In the genomic region with DNA sequence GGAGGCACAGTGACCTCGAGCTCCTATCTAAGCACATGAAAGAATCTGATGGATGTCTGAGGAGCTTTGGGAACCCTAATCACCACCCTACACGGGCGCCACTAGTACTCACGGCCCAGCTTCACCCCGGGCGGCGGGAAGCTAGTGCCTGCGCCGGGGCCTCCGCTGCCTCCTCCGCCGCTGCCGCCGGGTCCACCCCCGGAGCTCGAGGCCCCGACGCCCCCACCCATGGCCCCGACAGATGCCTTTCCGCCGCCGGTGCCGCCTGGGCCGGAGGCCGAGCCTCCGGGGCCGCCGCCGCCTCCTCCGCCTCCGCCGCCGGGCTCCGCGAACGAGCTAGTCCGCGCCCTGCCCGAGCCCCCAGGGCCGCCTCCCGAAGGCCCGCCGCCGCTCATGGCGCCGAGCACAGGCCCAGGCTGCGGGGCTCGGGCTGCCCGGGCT, we compare ENCODE assay signal across 1 cellular context.
TF ChIP-seq lines count a peak whose summit lies in the region.

No MANE protein-coding gene starts in this region.

TF ChIP-seq in GM23338, 12 proteins besides CTCF, POLR2A, EP300 and RAD21:
- TF ChIP-seq NANOG (IDR thresholded peaks at IDR 0.05; ENCODE audit: borderline replicate concordance), result no peak
- no peak for TF ChIP-seq STAT1 (IDR thresholded peaks at IDR 0.05; ENCODE audit: unreplicated experiment)
- TF ChIP-seq POLR2AphosphoS5 (IDR thresholded peaks at IDR 0.05; ENCODE audit: low read depth), result no peak
- TF ChIP-seq, protein P1, sequence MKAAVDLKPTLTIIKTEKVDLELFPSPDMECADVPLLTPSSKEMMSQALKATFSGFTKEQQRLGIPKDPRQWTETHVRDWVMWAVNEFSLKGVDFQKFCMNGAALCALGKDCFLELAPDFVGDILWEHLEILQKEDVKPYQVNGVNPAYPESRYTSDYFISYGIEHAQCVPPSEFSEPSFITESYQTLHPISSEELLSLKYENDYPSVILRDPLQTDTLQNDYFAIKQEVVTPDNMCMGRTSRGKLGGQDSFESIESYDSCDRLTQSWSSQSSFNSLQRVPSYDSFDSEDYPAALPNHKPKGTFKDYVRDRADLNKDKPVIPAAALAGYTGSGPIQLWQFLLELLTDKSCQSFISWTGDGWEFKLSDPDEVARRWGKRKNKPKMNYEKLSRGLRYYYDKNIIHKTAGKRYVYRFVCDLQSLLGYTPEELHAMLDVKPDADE (IDR thresholded peaks at IDR 0.05), result no peak
- no peak for TF ChIP-seq JUNB (IDR thresholded peaks at IDR 0.05; ENCODE audit: unreplicated experiment)
- TF ChIP-seq ZNF114 (CRISPR knock-in tag; IDR thresholded peaks at IDR 0.05), result no peak
- TF ChIP-seq EZH2 (IDR thresholded peaks at IDR 0.05; ENCODE audit: low read depth, unreplicated experiment), result no peak
- TF ChIP-seq CREB1 (CRISPR knock-in tag; IDR thresholded peaks at IDR 0.05; ENCODE audit: low read depth), result no peak
- TF ChIP-seq, protein P2, sequence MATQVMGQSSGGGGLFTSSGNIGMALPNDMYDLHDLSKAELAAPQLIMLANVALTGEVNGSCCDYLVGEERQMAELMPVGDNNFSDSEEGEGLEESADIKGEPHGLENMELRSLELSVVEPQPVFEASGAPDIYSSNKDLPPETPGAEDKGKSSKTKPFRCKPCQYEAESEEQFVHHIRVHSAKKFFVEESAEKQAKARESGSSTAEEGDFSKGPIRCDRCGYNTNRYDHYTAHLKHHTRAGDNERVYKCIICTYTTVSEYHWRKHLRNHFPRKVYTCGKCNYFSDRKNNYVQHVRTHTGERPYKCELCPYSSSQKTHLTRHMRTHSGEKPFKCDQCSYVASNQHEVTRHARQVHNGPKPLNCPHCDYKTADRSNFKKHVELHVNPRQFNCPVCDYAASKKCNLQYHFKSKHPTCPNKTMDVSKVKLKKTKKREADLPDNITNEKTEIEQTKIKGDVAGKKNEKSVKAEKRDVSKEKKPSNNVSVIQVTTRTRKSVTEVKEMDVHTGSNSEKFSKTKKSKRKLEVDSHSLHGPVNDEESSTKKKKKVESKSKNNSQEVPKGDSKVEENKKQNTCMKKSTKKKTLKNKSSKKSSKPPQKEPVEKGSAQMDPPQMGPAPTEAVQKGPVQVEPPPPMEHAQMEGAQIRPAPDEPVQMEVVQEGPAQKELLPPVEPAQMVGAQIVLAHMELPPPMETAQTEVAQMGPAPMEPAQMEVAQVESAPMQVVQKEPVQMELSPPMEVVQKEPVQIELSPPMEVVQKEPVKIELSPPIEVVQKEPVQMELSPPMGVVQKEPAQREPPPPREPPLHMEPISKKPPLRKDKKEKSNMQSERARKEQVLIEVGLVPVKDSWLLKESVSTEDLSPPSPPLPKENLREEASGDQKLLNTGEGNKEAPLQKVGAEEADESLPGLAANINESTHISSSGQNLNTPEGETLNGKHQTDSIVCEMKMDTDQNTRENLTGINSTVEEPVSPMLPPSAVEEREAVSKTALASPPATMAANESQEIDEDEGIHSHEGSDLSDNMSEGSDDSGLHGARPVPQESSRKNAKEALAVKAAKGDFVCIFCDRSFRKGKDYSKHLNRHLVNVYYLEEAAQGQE (IDR thresholded peaks at IDR 0.05; ENCODE audit: unreplicated experiment), result no peak
- TF ChIP-seq EZH2phosphoT487 (IDR thresholded peaks at IDR 0.05; ENCODE audit: unreplicated experiment), result no peak
- TF ChIP-seq ZNF331 (CRISPR knock-in tag; IDR thresholded peaks at IDR 0.05; ENCODE audit: low read depth), result no peak
- no peak for TF ChIP-seq ZNF462 (CRISPR knock-in tag; IDR thresholded peaks at IDR 0.05)
